In the genomic region with DNA sequence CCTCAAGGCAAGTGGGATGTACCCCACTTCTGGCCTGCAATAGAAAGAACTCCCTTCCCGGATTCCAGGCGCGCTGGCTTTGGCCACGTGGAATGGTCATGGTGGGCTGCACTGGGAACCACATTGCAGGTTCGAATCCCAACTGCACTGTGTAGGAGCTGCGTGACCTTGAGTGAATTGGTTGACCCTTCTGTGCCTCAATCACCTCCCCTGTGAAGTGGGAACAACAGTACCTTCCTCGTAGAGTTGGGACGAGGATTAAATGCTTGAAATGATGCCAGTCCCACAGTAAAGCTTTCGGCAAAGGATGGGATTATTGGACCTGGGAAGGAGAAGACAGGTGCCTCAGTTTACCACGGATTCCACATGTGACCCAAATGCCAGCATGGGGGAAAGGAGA, we compare ENCODE assay signal across 9 cellular contexts. TPM values are rescaled to one million over a fixed set of nuclear protein-coding genes. Genes with fewer than 3 reads are reported as not detected.
"Had no signal": no experiment of that assay in that cellular context is flagged by ENCODE, and none has a peak within 500 bp of the region (broad histone marks: within the 10 kb centered on the region; RNA-seq: fewer than 3 reads in every experiment).

No MANE protein-coding gene starts in this region.

- H2AFZ ChIP-seq: GM23248 had no signal

- H3K4me3 ChIP-seq: GM23248 had no signal

- FAIRE-seq: HepG2 had no signal

- ATAC-seq: HepG2 had no signal

- DNase-seq: GM23248, GOT3, H7, HCEC 1CT, KG1 had no signal

- H3K27ac ChIP-seq: GM23248, HL-60 had no signal

- H3K9ac ChIP-seq: GM23248 had no signal

RNA-seq across cellular contexts. Expression of gene MYL2, which starts 36.8 kb away (rescaled TPM):
- total RNA-seq: GM23248, H4, H7, HepG2, HT1080 had no signal
- polyA plus RNA-seq: GM23248, HepG2 had no signal
